In the genomic region with DNA sequence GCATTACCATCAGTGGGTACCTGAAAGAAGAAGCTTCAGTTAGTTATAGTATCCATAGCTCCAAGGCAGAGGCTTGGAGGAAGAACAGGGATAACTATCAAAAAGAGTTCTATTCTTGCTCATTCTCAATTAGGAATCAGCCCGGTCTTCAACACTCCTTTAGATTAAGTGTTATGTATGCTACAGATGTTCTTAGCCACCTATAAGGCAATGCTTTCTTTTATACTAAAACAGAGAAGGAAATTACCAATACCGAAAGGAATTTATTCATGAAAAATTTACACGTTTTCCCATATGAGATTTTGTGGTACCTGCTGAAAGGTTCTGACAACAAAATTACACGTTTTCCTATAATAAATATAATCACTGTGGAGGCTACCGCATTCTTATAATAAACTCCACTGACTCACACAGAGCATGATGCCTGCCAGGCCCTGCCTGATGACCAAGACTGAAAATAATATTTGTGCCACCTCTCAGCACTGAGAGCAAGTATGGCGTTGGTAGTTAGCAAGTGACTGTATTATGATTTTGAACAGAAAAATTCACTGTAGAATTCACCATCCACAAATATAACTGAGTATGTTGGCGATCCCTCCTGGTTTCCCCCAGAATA, we compare ENCODE assay signal across 17 cellular contexts. TPM values are rescaled to one million over a fixed set of nuclear protein-coding genes. Genes with fewer than 3 reads are reported as not detected.
A peak's percentile ranks its signal among the peaks of the same experiment; 100 is the strongest.
DNase-seq lines count a peak whose midpoint lies in the region; ATAC-seq and TF ChIP-seq lines count a peak whose summit lies in the region.
"Had no signal": no experiment of that assay in that cellular context is flagged by ENCODE, and none has a peak within 500 bp of the region (broad histone marks: within the 10 kb centered on the region; RNA-seq: fewer than 3 reads in every experiment).

No MANE protein-coding gene starts in this region.

- H3K36me3 ChIP-seq in heart left ventricle (peaks cover 0 to 29% (median 5%) of the 10 kb centered on the region in 9 donors), breast epithelium (no peaks in the 10 kb centered on the region), right atrium auricular region (no peaks in the 10 kb centered on the region), thoracic aorta (no peaks in the 10 kb centered on the region), HAP-1 (replicated peaks) (peaks cover 38% of the 10 kb centered on the region)

- H3K4me3 ChIP-seq in heart left ventricle (no peak overlapping the region), breast epithelium (no peak overlapping the region), right atrium auricular region (no peak overlapping the region), thoracic aorta (no peak overlapping the region), HAP-1 (no peak overlapping the region)
- H3K4me3 ChIP-seq: neural progenitor cell, SJCRH30 had no signal

- H3K27me3 ChIP-seq in heart left ventricle (no peaks in the 10 kb centered on the region), breast epithelium (no peaks in the 10 kb centered on the region), right atrium auricular region (no peaks in the 10 kb centered on the region), thoracic aorta (replicated peaks; ENCODE audit: insufficient read depth) (no peaks in the 10 kb centered on the region), HAP-1 (ENCODE audit: low read depth) (no peaks in the 10 kb centered on the region)
- H3K27me3 ChIP-seq: brain microvascular endothelial cell, neural progenitor cell, SJCRH30 had no signal

- ATAC-seq in heart left ventricle (peak; percentile 60 to 82 (median 77)), thoracic aorta (ENCODE audit: insufficient number of reproducible peaks, low FRiP score, low read depth) (peak; percentile 38)

- no peak for TF ChIP-seq CTCF in heart left ventricle (IDR thresholded peaks at IDR 0.05)
- TF ChIP-seq CTCF in breast epithelium (IDR thresholded peaks at IDR 0.05), result no peak
- TF ChIP-seq CTCF in right atrium auricular region (IDR thresholded peaks at IDR 0.05), result no peak
- no peak for TF ChIP-seq CTCF in thoracic aorta (IDR thresholded peaks at IDR 0.05)
- TF ChIP-seq CTCF in GM20000 (IDR thresholded peaks at IDR 0.05; ENCODE audit: extremely low read depth, missing control alignments), result no peak

- peak overlapping the region in 9 of 12 donors; percentile 8 to 57 (median 33) for H3K27ac ChIP-seq in heart left ventricle
- peak overlapping the region; percentile 8 to 35 for H3K27ac ChIP-seq in breast epithelium
- H3K27ac ChIP-seq in right atrium auricular region, result peak overlapping the region; percentile 64 to 73
- peak overlapping the region in 1 of 2 donors; percentile 11 for H3K27ac ChIP-seq in thoracic aorta
- H3K27ac ChIP-seq: brain microvascular endothelial cell, neural progenitor cell, SJCRH30 had no signal

- H3K4me1 ChIP-seq in heart left ventricle, result peaks cover 0 to 44% (median 23%) of the 10 kb centered on the region in 12 donors
- peaks cover 0 to 9% of the 10 kb centered on the region in 2 donors for H3K4me1 ChIP-seq in breast epithelium
- peaks cover 0 to 33% of the 10 kb centered on the region in 2 donors for H3K4me1 ChIP-seq in right atrium auricular region
- H3K4me1 ChIP-seq in thoracic aorta (ENCODE audit: control insufficient read depth in 1 of 2, low read depth in 2 of 2), result peaks cover 7 to 33% of the 10 kb centered on the region in 2 donors
- H3K4me1 ChIP-seq in HAP-1, result peaks cover 28% of the 10 kb centered on the region

- in situ Hi-C loops in HAP-1 (cut with MboI; ENCODE audit: low sequenced_read_pairs), result no loop called here

- no peak for TF ChIP-seq POLR2A in heart left ventricle (IDR thresholded peaks at IDR 0.05)
- no peak for TF ChIP-seq POLR2A in breast epithelium (IDR thresholded peaks at IDR 0.05)

- DNase-seq in heart left ventricle (peak in 1 of 5 donors; percentile 41), cardiac septum (ENCODE audit: low spot score) (no peak), breast epithelium (ENCODE audit: low spot score in 2 of 2) (no peak), right atrium auricular region (ENCODE audit: low spot score) (no peak), thoracic aorta (ENCODE audit: low spot score) (no peak), GM20000 (ENCODE audit: low spot score) (no peak), HAP-1 (ENCODE audit: low spot score in 2 of 2) (no peak)
- no peak for DNase-seq in stimulated activated CD4-positive, alpha-beta T cell treated with anti-CD3 and anti-CD28 coated beads, Interleukin-1b, Interleukin-23, amount 100 ng/mL, for 48 hours
- DNase-seq: activated CD4-positive, CD25-positive, alpha-beta regulatory T cell treated with anti-CD3 and anti-CD28 coated beads, Interleukin-2, amount 50 U/mL, for 72 hours; brain microvascular endothelial cell; KBM-7; midbrain; NCI-H1092; NCI-H526 treated with DMSO at 0.1 percent for 48 hours; retina; SJCRH30 had no signal

- H3K9me3 ChIP-seq in heart left ventricle, result no peaks in the 10 kb centered on the region
- no peaks in the 10 kb centered on the region for H3K9me3 ChIP-seq in breast epithelium
- H3K9me3 ChIP-seq in right atrium auricular region, result no peaks in the 10 kb centered on the region
- no peaks in the 10 kb centered on the region for H3K9me3 ChIP-seq in thoracic aorta
- H3K9me3 ChIP-seq in HAP-1, result no peaks in the 10 kb centered on the region
- H3K9me3 ChIP-seq: SJCRH30 had no signal

- 60 to 78% (median 64%) methylated on average over 7 of the region's 7 CpGs for WGBS in heart left ventricle, 4 donors

- intact Hi-C loops in heart left ventricle (cut with DNase I) (loop anchor here in 4 of 10 donors (5.0 to 10.0 kb wide), 2 partner anchors 45 to 53 kb away; no protein-coding TSS in a partner anchor), cardiac septum (cut with DNase I) (no loop called here), breast epithelium (cut with DNase I; ENCODE audit: low total_unique reads) (no loop called here)

RNA-seq across cellular contexts. Expression of a gene that starts 58.3 kb away (rescaled TPM):
- total RNA-seq in heart left ventricle (100 to 1,000 TPM; 271 to 467 (median 381) TPM), cardiac septum (334 TPM), breast epithelium (100 to 1,000 TPM; 270 to 546 (median 383) TPM), right atrium auricular region (100 to 1,000 TPM; 326 to 389 TPM), thoracic aorta (100 to 1,000 TPM; 342 to 468 TPM)
- 100 to 1,000 TPM; 103 to 231 TPM for polyA plus RNA-seq in heart left ventricle
